ENCODE assay signal across 9 cellular contexts in genomic region chr18:47283476-47283875, GRCh38. TPM values are rescaled to one million over a fixed set of nuclear protein-coding genes. Genes with fewer than 3 reads are reported as not detected.
A peak's percentile ranks its signal among the peaks of the same experiment; 100 is the strongest.
DNase-seq lines count a peak whose midpoint lies in the region; ATAC-seq and TF ChIP-seq lines count a peak whose summit lies in the region.
"Had no signal": no experiment of that assay in that cellular context is flagged by ENCODE, and none has a peak within 500 bp of the region (broad histone marks: within the 10 kb centered on the region; RNA-seq: fewer than 3 reads in every experiment).

No MANE protein-coding gene starts in this region.

- no peak overlapping the region for H3K9ac ChIP-seq in KMS-11

- H3K27ac ChIP-seq in KMS-11, result no peak overlapping the region
- no peak overlapping the region for H3K27ac ChIP-seq in VCaP

- no peak overlapping the region for H2AFZ ChIP-seq in KMS-11 (ENCODE audit: low read depth)

- H4K20me1 ChIP-seq in KMS-11 (ENCODE audit: insufficient read depth), result no peaks in the 10 kb centered on the region

- no peaks in the 10 kb centered on the region for H3K79me2 ChIP-seq in KMS-11 (ENCODE audit: insufficient read depth, low read depth)

- H3K27me3 ChIP-seq in KMS-11 (ENCODE audit: insufficient read depth, low read depth), result no peaks in the 10 kb centered on the region

- DNase-seq in ELF-1 (ENCODE audit: low read depth, low spot score) (peak; percentile 21), lung microvascular endothelial cell (ENCODE audit: low read depth in 2 of 2) (peak; percentile 48 to 62), pons (ENCODE audit: low spot score) (no peak), anterior cingulate cortex (lab: John Stamatoyannopoulos, UW) (no peak)
- DNase-seq in stimulated activated CD4-positive, alpha-beta T cell treated with anti-CD3 and anti-CD28 coated beads, Interleukin-2, amount 100 ng/mL, for 24 hours, result no peak

- H3K4me3 ChIP-seq in KMS-11 (IDR thresholded peaks at IDR 0.05; ENCODE audit: insufficient read depth, low read depth, low read length), result no peak overlapping the region
- H3K4me3 ChIP-seq: lung had no signal

- no peaks in the 10 kb centered on the region for H3K36me3 ChIP-seq in KMS-11 (ENCODE audit: insufficient read depth)

- H3K4me2 ChIP-seq in KMS-11, result no peak overlapping the region

- TF ChIP-seq CTCF in KMS-11 (conservative IDR thresholded peaks at IDR 0.05; ENCODE audit: low read depth, low read length) (peak; percentile 68), VCaP (conservative IDR thresholded peaks at IDR 0.05) (peak; percentile 80)

- ATAC-seq in activated CD4-positive, CD25-positive, alpha-beta regulatory T cell treated with anti-CD3 and anti-CD28 coated beads, Interleukin-2, amount 50 U/mL, for 24 hours, result no peak

- no peaks in the 10 kb centered on the region for H3K4me1 ChIP-seq in KMS-11 (ENCODE audit: low read depth, poor library complexity, severe bottlenecking)

RNA-seq across cellular contexts. Expression of gene SKOR2, which starts 32.0 kb away (rescaled TPM):
- not detected in 2 replicates for total RNA-seq in lung microvascular endothelial cell
- total RNA-seq: lung had no signal

Comparison
In these comparisons a context has a peak if more than half of its experiments do, and no peak if none do; other contexts are left out.
1. DNase-seq: peak in ELF-1 (single experiment) and lung microvascular endothelial cell (2 of 2); none in stimulated activated CD4-positive, alpha-beta T cell treated with anti-CD3 and anti-CD28 coated beads, Interleukin-2, amount 100 ng/mL, for 24 hours (0 of 2), pons (single experiment) and anterior cingulate cortex (0 of 58).